Comparison of ENCODE assay signal across 8 cellular contexts in the genomic region with DNA sequence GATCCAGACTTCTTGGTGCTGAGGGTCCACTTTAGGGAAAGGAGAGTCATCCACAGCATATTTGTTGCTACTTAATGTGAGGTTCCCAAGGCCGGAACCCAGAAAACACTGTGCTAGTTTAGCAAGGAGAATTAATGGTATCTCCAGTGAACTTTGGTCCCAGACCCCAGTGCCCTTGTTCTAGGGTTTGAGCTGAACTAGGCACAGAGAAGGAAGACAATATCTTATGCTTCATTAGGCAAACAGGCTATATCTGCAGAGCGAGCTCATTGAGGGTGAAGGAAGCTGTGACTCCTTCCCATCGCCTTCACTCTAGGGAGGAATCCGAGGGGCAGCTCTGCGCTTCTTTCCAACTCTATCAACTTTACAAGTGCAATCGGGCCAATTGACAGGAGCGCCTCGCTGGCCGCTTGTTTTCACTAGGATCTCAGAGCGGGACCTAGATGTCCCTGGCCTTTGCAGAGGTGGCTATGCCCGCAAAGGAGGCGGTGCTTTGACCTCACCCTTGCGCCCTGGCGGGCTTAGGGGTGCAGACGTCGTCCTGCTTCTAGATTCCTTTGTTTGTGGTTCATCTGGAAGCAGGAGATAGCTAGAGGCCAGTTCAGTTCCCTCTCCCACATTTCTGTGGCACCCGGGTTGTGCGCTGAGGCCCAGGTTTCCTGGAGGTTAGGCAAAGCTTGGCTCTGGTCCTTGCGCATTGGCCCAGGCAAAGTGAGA. TPM values are rescaled to one million over a fixed set of nuclear protein-coding genes. Genes with fewer than 3 reads are reported as not detected.
DNase-seq lines count a peak whose midpoint lies in the region; ATAC-seq lines count a peak whose summit lies in the region.

No MANE protein-coding gene starts in this region.

- whole genome bisulfite sequencing in iPS DF 6.9 (ENCODE audit: insufficient coverage, insufficient read length) = no CpG with 5 or more reads among the region's 19 CpGs

- peaks cover 26% of the 10 kb centered on the region for H3K4me1 Mint-ChIP-seq in activated CD4-positive, alpha-beta T cell treated with anti-CD3 and anti-CD28 coated beads for 36 hours
- peaks cover 27% of the 10 kb centered on the region for H3K4me1 Mint-ChIP-seq in activated T-cell treated with anti-CD3 and anti-CD28 coated beads, Interleukin-2, amount 50 U/mL, for 4 hours (ENCODE audit: low read depth)

- H3K9me3 ChIP-seq in iPS DF 6.9 (ENCODE audit: control insufficient read depth, insufficient read depth, low read length) = no peaks in the 10 kb centered on the region

- H3K27ac Mint-ChIP-seq in activated CD4-positive, alpha-beta T cell treated with anti-CD3 and anti-CD28 coated beads for 36 hours = no peak overlapping the region

- peak; percentile 8 for DNase-seq in activated CD4-positive, alpha-beta T cell treated with anti-CD3 and anti-CD28 coated beads for 36 hours
- no peak for DNase-seq in activated CD4-positive, alpha-beta T cell treated with anti-CD3 and anti-CD28 coated beads for 1 hour
- DNase-seq in activated T-cell treated with anti-CD3 and anti-CD28 coated beads, Interleukin-2, amount 50 U/mL, for 4 hours = peak; percentile 4
- DNase-seq in iPS DF 6.9 (ENCODE audit: low read depth, low spot score) = no peak
- no peak for DNase-seq in hepatic stellate cell (ENCODE audit: low spot score)
- DNase-seq in NCI-H1048 (lab: John Stamatoyannopoulos, UW) = no peak
- no peak for DNase-seq in midbrain (lab: John Stamatoyannopoulos, UW)

- intact Hi-C loops in activated CD4-positive, alpha-beta T cell treated with anti-CD3 and anti-CD28 coated beads for 36 hours (cut with DNase I, micrococcal nuclease) = loop anchor here (5.0 to 10.0 kb wide), 4 partner anchors 185 to 1952 kb away; a partner anchor contains a TSS

- no peaks in the 10 kb centered on the region for H3K36me3 ChIP-seq in iPS DF 6.9 (ENCODE audit: control insufficient read depth, insufficient read depth, low read length)

- peaks cover 14% of the 10 kb centered on the region for H3K27me3 ChIP-seq in iPS DF 6.9 (ENCODE audit: control insufficient read depth, insufficient read depth, low read length)

- H3K4me1 ChIP-seq in iPS DF 6.9 (ENCODE audit: control insufficient read depth, insufficient read depth, low read length) = peaks cover 4% of the 10 kb centered on the region

- peaks cover 2% of the 10 kb centered on the region for H3K36me3 Mint-ChIP-seq in activated CD4-positive, alpha-beta T cell treated with anti-CD3 and anti-CD28 coated beads for 36 hours (ENCODE audit: low read depth)
- no peaks in the 10 kb centered on the region for H3K36me3 Mint-ChIP-seq in activated T-cell treated with anti-CD3 and anti-CD28 coated beads, Interleukin-2, amount 50 U/mL, for 4 hours (ENCODE audit: insufficient read depth)

- CTCF ChIA-PET in activated CD4-positive, alpha-beta T cell treated with anti-CD3 and anti-CD28 coated beads for 36 hours (lab: Charles Lee) = interaction anchor here (1.1 kb wide), 1 partner anchor 61 kb away, joined by 3 read pairs; no protein-coding TSS in a partner anchor

- peaks cover 28% of the 10 kb centered on the region for H3K27me3 Mint-ChIP-seq in activated CD4-positive, alpha-beta T cell treated with anti-CD3 and anti-CD28 coated beads for 36 hours
- peaks cover 10% of the 10 kb centered on the region for H3K27me3 Mint-ChIP-seq in activated T-cell treated with anti-CD3 and anti-CD28 coated beads, Interleukin-2, amount 50 U/mL, for 4 hours (ENCODE audit: low read depth)

- no peaks in the 10 kb centered on the region for H3K9me3 Mint-ChIP-seq in activated CD4-positive, alpha-beta T cell treated with anti-CD3 and anti-CD28 coated beads for 36 hours (ENCODE audit: low read depth)
- H3K9me3 Mint-ChIP-seq in activated T-cell treated with anti-CD3 and anti-CD28 coated beads, Interleukin-2, amount 50 U/mL, for 4 hours = no peaks in the 10 kb centered on the region

- H3K4me3 ChIP-seq in iPS DF 6.9 (ENCODE audit: low read length) = peak overlapping the region; percentile 76; the same call in 1 of the 2 replicates
- H3K4me3 ChIP-seq in skin epidermis = peak overlapping the region; percentile 64 to 85 (median 81)

- H3K4me3 Mint-ChIP-seq in activated CD4-positive, alpha-beta T cell treated with anti-CD3 and anti-CD28 coated beads for 36 hours = peak overlapping the region; percentile 90
- H3K4me3 Mint-ChIP-seq in activated T-cell treated with anti-CD3 and anti-CD28 coated beads, Interleukin-2, amount 50 U/mL, for 4 hours = peak overlapping the region; percentile 93

- ATAC-seq in activated CD4-positive, alpha-beta T cell treated with anti-CD3 and anti-CD28 coated beads for 36 hours = no peak
- no peak for ATAC-seq in activated T-cell treated with anti-CD3 and anti-CD28 coated beads, Interleukin-2, amount 50 U/mL, for 4 hours

- H3K27ac ChIP-seq in iPS DF 6.9 (ENCODE audit: low read length) (no peak overlapping the region), skin epidermis (no peak overlapping the region)

- POLR2A ChIA-PET in activated CD4-positive, alpha-beta T cell treated with anti-CD3 and anti-CD28 coated beads for 36 hours (lab: Charles Lee) = no interaction called here

RNA-seq across cellular contexts. Expression of a gene that starts 1.0 kb away (rescaled TPM):
- total RNA-seq in activated CD4-positive, alpha-beta T cell treated with anti-CD3 and anti-CD28 coated beads for 36 hours = 1 to 10 TPM; 1.8 to 2.4 TPM
- 1 to 10 TPM; 1.8 to 2.5 (median 2.0) TPM for total RNA-seq in activated T-cell treated with anti-CD3 and anti-CD28 coated beads, Interleukin-2, amount 50 U/mL, for 4 hours

Comparison
In these comparisons a context has a peak if more than half of its experiments do, and no peak if none do; other contexts are left out.
1. DNase-seq: peak in activated CD4-positive, alpha-beta T cell treated with anti-CD3 and anti-CD28 coated beads for 36 hours (single experiment) and activated T-cell treated with anti-CD3 and anti-CD28 coated beads, Interleukin-2, amount 50 U/mL, for 4 hours (single experiment); none in activated CD4-positive, alpha-beta T cell treated with anti-CD3 and anti-CD28 coated beads for 1 hour (single experiment), iPS DF 6.9 (single experiment), hepatic stellate cell (single experiment), NCI-H1048 (single experiment) and midbrain (single experiment).